ENCODE assay signal across 1 cellular context in the genomic region with DNA sequence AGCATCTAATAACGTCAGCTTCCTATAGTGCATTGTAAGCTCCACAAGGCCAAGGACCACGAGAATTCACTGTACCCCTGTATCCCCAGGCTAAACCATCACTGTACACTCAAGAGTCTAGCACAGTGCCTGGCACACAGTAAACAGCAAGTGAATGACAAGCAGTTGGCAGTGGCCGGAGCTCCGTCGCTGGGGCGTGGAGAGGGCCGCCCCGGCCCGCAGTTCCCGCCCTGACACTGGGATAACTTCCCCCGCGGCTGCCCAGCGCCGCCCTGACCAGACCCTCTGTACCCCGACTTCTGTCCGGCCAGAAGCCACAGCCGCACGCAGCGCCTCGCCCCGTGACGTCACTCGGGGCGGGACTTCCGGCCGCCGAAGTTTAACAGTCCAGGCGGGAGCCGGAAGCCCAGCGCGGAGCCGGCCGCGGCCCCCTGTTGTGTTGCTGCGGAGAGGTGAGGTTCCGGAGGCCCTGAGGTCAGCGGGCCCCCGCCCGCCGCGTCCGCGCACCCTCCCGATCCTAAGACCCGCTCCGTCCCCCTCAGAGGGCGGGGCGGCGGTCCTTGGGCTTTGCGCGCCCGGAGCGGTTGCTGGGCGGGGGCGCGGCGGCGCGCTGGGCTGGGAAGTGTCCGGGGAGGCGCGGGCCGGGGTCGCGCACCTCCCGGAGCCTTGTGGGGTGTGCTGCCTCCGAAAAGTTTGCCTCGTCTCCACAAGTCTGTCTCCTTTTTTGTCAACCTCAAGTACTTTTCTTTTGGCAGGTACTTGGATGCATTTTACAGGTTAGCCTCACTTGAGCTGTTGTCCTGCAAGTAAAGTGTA.
TF ChIP-seq lines count a peak whose summit lies in the region.

A gene with protein sequence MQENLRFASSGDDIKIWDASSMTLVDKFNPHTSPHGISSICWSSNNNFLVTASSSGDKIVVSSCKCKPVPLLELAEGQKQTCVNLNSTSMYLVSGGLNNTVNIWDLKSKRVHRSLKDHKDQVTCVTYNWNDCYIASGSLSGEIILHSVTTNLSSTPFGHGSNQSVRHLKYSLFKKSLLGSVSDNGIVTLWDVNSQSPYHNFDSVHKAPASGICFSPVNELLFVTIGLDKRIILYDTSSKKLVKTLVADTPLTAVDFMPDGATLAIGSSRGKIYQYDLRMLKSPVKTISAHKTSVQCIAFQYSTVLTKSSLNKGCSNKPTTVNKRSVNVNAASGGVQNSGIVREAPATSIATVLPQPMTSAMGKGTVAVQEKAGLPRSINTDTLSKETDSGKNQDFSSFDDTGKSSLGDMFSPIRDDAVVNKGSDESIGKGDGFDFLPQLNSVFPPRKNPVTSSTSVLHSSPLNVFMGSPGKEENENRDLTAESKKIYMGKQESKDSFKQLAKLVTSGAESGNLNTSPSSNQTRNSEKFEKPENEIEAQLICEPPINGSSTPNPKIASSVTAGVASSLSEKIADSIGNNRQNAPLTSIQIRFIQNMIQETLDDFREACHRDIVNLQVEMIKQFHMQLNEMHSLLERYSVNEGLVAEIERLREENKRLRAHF (plus strand): TSS at position 409 of the 816 bp plus-strand sequence. CDS start 2,503 bp downstream, outside the sequence.

TF ChIP-seq in K562, 482 proteins besides CTCF, POLR2A, EP300 and RAD21 (continued from another document and continues in another):
- TF ChIP-seq, protein P1, sequence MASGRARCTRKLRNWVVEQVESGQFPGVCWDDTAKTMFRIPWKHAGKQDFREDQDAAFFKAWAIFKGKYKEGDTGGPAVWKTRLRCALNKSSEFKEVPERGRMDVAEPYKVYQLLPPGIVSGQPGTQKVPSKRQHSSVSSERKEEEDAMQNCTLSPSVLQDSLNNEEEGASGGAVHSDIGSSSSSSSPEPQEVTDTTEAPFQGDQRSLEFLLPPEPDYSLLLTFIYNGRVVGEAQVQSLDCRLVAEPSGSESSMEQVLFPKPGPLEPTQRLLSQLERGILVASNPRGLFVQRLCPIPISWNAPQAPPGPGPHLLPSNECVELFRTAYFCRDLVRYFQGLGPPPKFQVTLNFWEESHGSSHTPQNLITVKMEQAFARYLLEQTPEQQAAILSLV (tag; IDR thresholded peaks at IDR 0.05): no peak
- TF ChIP-seq CBX3 (IDR thresholded peaks at IDR 0.05; ENCODE audit: borderline replicate concordance in 1 of 2, low read length in 2 of 2) (peak in 1 of 2 experiments; percentile 42; a peak in 2 of 3 replicates), MAFK (IDR thresholded peaks at IDR 0.05; ENCODE audit: low read length) (no peak), KHSRP (IDR thresholded peaks at IDR 0.05) (peak; percentile 80; the same call in 1 of the 2 replicates), NCOA6 (IDR thresholded peaks at IDR 0.05) (0 out of 2 replicates have a peak, but pooled peaks have one; percentile 3), ELF2 (CRISPR knock-in tag; IDR thresholded peaks at IDR 0.05) (no peak), SUPT5H (IDR thresholded peaks at IDR 0.05) (peak; percentile 82), SAFB (IDR thresholded peaks at IDR 0.05; ENCODE audit: borderline replicate concordance, low read depth, low read length) (no peak), LCOR (CRISPR knock-in tag; IDR thresholded peaks at IDR 0.05) (0 out of 2 replicates have a peak, but pooled peaks have one; percentile 30), SRSF3 (IDR thresholded peaks at IDR 0.05; ENCODE audit: insufficient read depth, low read length) (no peak), TAF7 (tag; IDR thresholded peaks at IDR 0.05) (0 out of 2 replicates have a peak, but pooled peaks have one; percentile 19), BDP1 (IDR thresholded peaks at IDR 0.05; ENCODE audit: insufficient read depth, insufficient read length) (no peak), FOS (IDR thresholded peaks at IDR 0.05; ENCODE audit: extremely low read depth, insufficient read length) (no peak), RBFOX2 (IDR thresholded peaks at IDR 0.05; ENCODE audit: low read depth, low read length) (peak; percentile 89), NFE2L1 (tag; IDR thresholded peaks at IDR 0.05; ENCODE audit: borderline replicate concordance, low read depth) (no peak), ZNF165 (CRISPR knock-in tag; IDR thresholded peaks at IDR 0.05; ENCODE audit: borderline replicate concordance) (no peak), THRAP3 (IDR thresholded peaks at IDR 0.05; ENCODE audit: borderline replicate concordance) (no peak), MYC (IDR thresholded peaks at IDR 0.05; ENCODE audit: low read depth, low read length) (peak; percentile 25; the same call in 1 of the 2 replicates), MYC (CRISPR knock-in tag; IDR thresholded peaks at IDR 0.05; ENCODE audit: borderline replicate concordance, low read depth) (no peak; the same call in 1 of the 2 replicates), TEAD4 (IDR thresholded peaks at IDR 0.05; ENCODE audit: low read length) (no peak; the same call in 1 of the 2 replicates), TEAD4 (CRISPR knock-in tag; IDR thresholded peaks at IDR 0.05; ENCODE audit: borderline replicate concordance) (no peak), RBM25 (IDR thresholded peaks at IDR 0.05; ENCODE audit: low read depth, low read length, severe bottlenecking) (peak; percentile 82), SP2 (IDR thresholded peaks at IDR 0.05; ENCODE audit: extremely low read depth, low read depth, low read length, poor library complexity, severe bottlenecking) (peak; percentile 40), HDAC8 (tag; IDR thresholded peaks at IDR 0.05) (no peak), ZEB2 (IDR thresholded peaks at IDR 0.05) (no peak)
- TF ChIP-seq, protein P2, sequence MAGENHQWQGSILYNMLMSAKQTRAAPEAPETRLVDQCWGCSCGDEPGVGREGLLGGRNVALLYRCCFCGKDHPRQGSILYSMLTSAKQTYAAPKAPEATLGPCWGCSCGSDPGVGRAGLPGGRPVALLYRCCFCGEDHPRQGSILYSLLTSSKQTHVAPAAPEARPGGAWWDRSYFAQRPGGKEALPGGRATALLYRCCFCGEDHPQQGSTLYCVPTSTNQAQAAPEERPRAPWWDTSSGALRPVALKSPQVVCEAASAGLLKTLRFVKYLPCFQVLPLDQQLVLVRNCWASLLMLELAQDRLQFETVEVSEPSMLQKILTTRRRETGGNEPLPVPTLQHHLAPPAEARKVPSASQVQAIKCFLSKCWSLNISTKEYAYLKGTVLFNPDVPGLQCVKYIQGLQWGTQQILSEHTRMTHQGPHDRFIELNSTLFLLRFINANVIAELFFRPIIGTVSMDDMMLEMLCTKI (IDR thresholded peaks at IDR 0.05; ENCODE audit: partially characterized antibody): no peak
- TF ChIP-seq, protein P3, sequence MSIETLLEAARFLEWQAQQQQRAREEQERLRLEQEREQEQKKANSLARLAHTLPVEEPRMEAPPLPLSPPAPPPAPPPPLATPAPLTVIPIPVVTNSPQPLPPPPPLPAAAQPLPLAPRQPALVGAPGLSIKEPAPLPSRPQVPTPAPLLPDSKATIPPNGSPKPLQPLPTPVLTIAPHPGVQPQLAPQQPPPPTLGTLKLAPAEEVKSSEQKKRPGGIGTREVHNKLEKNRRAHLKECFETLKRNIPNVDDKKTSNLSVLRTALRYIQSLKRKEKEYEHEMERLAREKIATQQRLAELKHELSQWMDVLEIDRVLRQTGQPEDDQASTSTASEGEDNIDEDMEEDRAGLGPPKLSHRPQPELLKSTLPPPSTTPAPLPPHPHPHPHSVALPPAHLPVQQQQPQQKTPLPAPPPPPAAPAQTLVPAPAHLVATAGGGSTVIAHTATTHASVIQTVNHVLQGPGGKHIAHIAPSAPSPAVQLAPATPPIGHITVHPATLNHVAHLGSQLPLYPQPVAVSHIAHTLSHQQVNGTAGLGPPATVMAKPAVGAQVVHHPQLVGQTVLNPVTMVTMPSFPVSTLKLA (conservative IDR thresholded peaks at IDR 0.05): peak; percentile 64 to 74
- TF ChIP-seq, protein P4, sequence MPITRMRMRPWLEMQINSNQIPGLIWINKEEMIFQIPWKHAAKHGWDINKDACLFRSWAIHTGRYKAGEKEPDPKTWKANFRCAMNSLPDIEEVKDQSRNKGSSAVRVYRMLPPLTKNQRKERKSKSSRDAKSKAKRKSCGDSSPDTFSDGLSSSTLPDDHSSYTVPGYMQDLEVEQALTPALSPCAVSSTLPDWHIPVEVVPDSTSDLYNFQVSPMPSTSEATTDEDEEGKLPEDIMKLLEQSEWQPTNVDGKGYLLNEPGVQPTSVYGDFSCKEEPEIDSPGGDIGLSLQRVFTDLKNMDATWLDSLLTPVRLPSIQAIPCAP (CRISPR knock-in tag; IDR thresholded peaks at IDR 0.05; ENCODE audit: borderline replicate concordance): no peak
- TF ChIP-seq, protein P5, sequence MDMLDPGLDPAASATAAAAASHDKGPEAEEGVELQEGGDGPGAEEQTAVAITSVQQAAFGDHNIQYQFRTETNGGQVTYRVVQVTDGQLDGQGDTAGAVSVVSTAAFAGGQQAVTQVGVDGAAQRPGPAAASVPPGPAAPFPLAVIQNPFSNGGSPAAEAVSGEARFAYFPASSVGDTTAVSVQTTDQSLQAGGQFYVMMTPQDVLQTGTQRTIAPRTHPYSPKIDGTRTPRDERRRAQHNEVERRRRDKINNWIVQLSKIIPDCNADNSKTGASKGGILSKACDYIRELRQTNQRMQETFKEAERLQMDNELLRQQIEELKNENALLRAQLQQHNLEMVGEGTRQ (CRISPR knock-in tag; IDR thresholded peaks at IDR 0.05): no peak
- TF ChIP-seq, protein P6, sequence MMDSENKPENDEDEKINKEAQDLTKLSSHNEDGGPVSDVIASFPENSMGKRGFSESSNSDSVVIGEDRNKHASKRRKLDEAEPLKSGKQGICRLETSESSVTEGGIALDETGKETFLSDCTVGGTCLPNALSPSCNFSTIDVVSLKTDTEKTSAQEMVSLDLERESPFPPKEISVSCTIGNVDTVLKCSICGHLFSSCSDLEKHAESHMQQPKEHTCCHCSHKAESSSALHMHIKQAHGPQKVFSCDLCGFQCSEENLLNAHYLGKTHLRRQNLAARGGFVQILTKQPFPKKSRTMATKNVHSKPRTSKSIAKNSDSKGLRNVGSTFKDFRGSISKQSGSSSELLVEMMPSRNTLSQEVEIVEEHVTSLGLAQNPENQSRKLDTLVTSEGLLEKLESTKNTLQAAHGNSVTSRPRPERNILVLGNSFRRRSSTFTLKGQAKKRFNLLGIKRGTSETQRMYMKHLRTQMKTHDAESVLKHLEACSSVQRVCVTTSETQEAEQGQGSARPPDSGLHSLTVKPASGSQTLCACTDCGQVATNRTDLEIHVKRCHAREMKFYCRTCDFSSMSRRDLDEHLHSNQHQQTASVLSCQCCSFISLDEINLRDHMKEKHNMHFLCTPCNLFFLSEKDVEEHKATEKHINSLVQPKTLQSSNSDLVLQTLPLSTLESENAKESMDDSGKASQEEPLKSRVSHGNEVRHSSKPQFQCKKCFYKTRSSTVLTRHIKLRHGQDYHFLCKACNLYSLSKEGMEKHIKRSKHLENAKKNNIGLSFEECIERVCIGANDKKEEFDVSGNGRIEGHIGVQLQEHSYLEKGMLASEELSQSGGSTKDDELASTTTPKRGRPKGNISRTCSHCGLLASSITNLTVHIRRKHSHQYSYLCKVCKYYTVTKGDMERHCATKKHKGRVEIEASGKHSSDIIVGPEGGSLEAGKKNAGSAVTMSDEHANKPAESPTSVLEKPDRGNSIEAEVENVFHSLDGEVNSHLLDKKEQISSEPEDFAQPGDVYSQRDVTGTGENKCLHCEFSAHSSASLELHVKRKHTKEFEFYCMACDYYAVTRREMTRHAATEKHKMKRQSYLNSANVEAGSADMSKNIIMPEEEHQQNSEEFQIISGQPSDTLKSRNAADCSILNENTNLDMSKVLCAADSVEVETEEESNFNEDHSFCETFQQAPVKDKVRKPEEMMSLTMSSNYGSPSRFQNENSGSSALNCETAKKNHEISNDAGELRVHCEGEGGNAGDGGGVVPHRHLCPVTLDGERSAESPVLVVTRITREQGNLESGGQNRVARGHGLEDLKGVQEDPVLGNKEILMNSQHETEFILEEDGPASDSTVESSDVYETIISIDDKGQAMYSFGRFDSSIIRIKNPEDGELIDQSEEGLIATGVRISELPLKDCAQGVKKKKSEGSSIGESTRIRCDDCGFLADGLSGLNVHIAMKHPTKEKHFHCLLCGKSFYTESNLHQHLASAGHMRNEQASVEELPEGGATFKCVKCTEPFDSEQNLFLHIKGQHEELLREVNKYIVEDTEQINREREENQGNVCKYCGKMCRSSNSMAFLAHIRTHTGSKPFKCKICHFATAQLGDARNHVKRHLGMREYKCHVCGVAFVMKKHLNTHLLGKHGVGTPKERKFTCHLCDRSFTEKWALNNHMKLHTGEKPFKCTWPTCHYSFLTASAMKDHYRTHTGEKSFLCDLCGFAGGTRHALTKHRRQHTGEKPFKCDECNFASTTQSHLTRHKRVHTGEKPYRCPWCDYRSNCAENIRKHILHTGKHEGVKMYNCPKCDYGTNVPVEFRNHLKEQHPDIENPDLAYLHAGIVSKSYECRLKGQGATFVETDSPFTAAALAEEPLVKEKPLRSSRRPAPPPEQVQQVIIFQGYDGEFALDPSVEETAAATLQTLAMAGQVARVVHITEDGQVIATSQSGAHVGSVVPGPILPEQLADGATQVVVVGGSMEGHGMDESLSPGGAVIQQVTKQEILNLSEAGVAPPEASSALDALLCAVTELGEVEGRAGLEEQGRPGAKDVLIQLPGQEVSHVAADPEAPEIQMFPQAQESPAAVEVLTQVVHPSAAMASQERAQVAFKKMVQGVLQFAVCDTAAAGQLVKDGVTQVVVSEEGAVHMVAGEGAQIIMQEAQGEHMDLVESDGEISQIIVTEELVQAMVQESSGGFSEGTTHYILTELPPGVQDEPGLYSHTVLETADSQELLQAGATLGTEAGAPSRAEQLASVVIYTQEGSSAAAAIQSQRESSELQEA (IDR thresholded peaks at IDR 0.05; ENCODE audit: low read depth): no peak
- TF ChIP-seq, protein P7, sequence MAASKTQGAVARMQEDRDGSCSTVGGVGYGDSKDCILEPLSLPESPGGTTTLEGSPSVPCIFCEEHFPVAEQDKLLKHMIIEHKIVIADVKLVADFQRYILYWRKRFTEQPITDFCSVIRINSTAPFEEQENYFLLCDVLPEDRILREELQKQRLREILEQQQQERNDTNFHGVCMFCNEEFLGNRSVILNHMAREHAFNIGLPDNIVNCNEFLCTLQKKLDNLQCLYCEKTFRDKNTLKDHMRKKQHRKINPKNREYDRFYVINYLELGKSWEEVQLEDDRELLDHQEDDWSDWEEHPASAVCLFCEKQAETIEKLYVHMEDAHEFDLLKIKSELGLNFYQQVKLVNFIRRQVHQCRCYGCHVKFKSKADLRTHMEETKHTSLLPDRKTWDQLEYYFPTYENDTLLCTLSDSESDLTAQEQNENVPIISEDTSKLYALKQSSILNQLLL (CRISPR knock-in tag; IDR thresholded peaks at IDR 0.05; ENCODE audit: borderline replicate concordance): no peak
- TF ChIP-seq, protein P8, sequence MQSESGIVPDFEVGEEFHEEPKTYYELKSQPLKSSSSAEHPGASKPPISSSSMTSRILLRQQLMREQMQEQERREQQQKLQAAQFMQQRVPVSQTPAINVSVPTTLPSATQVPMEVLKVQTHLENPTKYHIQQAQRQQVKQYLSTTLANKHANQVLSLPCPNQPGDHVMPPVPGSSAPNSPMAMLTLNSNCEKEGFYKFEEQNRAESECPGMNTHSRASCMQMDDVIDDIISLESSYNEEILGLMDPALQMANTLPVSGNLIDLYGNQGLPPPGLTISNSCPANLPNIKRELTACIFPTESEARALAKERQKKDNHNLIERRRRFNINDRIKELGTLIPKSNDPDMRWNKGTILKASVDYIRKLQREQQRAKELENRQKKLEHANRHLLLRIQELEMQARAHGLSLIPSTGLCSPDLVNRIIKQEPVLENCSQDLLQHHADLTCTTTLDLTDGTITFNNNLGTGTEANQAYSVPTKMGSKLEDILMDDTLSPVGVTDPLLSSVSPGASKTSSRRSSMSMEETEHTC (IDR thresholded peaks at IDR 0.05): no peak
- TF ChIP-seq, protein P9, sequence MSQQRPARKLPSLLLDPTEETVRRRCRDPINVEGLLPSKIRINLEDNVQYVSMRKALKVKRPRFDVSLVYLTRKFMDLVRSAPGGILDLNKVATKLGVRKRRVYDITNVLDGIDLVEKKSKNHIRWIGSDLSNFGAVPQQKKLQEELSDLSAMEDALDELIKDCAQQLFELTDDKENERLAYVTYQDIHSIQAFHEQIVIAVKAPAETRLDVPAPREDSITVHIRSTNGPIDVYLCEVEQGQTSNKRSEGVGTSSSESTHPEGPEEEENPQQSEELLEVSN (IDR thresholded peaks at IDR 0.05; ENCODE audit: borderline replicate concordance in 1 of 2, extremely low read depth in 1 of 2, insufficient read depth in 1 of 2, insufficient read length in 1 of 2, low read depth in 1 of 2, low read length in 1 of 2, poor library complexity in 1 of 2, severe bottlenecking in 1 of 2): peak in 1 of 2 experiments; percentile 50
